Comparison of ENCODE assay signal across 8 cellular contexts in genomic region chr20:2387180-2387577, GRCh38. TPM values are rescaled to one million over a fixed set of nuclear protein-coding genes. Genes with fewer than 3 reads are reported as not detected.
DNase-seq lines count a peak whose midpoint lies in the region; ATAC-seq and TF ChIP-seq lines count a peak whose summit lies in the region.

No MANE protein-coding gene starts in this region.

- H3K27me3 ChIP-seq in DND-41 (ENCODE audit: insufficient read depth, low read length, poor library complexity) = peaks cover 16% of the 10 kb centered on the region

- no peaks in the 10 kb centered on the region for H3K4me1 ChIP-seq in DND-41 (ENCODE audit: insufficient read depth, low read length)

- peaks cover 5% of the 10 kb centered on the region for H3K9me3 ChIP-seq in DND-41 (ENCODE audit: insufficient read depth, low read length, severe bottlenecking)

- no peaks in the 10 kb centered on the region for H3K79me2 ChIP-seq in DND-41 (ENCODE audit: insufficient read depth, low read length)

- H3K4me3 ChIP-seq in DND-41 (ENCODE audit: low read depth in 1 of 2, low read length in 2 of 2) = no peak overlapping the region

- H3K27ac Mint-ChIP-seq in central memory CD8-positive, alpha-beta T cell (ENCODE audit: low read depth) = no peak overlapping the region
- H3K27ac Mint-ChIP-seq in progenitor cell of endocrine pancreas = no peak overlapping the region

- no peak overlapping the region for H3K27ac ChIP-seq in DND-41 (ENCODE audit: low read length)

- TF ChIP-seq CTCF in DND-41 (IDR thresholded peaks at IDR 0.05; ENCODE audit: borderline replicate concordance, extremely low read depth, low read length, poor library complexity, severe bottlenecking) = peak; percentile 81
- peak; percentile 60 for TF ChIP-seq CTCF in progenitor cell of endocrine pancreas (IDR thresholded peaks at IDR 0.05; ENCODE audit: unreplicated experiment)

- no peaks in the 10 kb centered on the region for H3K36me3 ChIP-seq in DND-41 (ENCODE audit: insufficient read depth, low read length)

- H3K36me3 Mint-ChIP-seq in central memory CD8-positive, alpha-beta T cell (ENCODE audit: insufficient read depth) = no peaks in the 10 kb centered on the region
- H3K36me3 Mint-ChIP-seq in progenitor cell of endocrine pancreas (ENCODE audit: insufficient read depth) = no peaks in the 10 kb centered on the region

- H3K4me1 Mint-ChIP-seq in central memory CD8-positive, alpha-beta T cell = peaks cover 16% of the 10 kb centered on the region
- H3K4me1 Mint-ChIP-seq in progenitor cell of endocrine pancreas (ENCODE audit: low read depth) = no peaks in the 10 kb centered on the region

- no peak overlapping the region for H3K4me3 Mint-ChIP-seq in central memory CD8-positive, alpha-beta T cell
- no peak overlapping the region for H3K4me3 Mint-ChIP-seq in progenitor cell of endocrine pancreas (ENCODE audit: low read depth)

- H3K9me3 Mint-ChIP-seq in central memory CD8-positive, alpha-beta T cell = no peaks in the 10 kb centered on the region
- H3K9me3 Mint-ChIP-seq in progenitor cell of endocrine pancreas (ENCODE audit: low read depth) = no peaks in the 10 kb centered on the region

- no peak overlapping the region for H3K4me2 ChIP-seq in DND-41 (ENCODE audit: insufficient read depth, low read length)

- ATAC-seq in DND-41 (ENCODE audit: insufficient read depth, low read depth) = peak; percentile 88
- ATAC-seq in HG03280 (IDR thresholded peaks at IDR 0.05; ENCODE audit: unreplicated experiment) = peak; percentile 70
- peak; percentile 68 for ATAC-seq in central memory CD8-positive, alpha-beta T cell (replicated peaks; ENCODE audit: extremely low read depth, poor library complexity, severe bottlenecking)
- ATAC-seq in HG03039 (IDR thresholded peaks at IDR 0.05; ENCODE audit: unreplicated experiment) = no peak
- no peak for ATAC-seq in HG03139 (IDR thresholded peaks at IDR 0.05; ENCODE audit: unreplicated experiment)

- H4K20me1 ChIP-seq in DND-41 (ENCODE audit: insufficient read depth, low read length) = peaks cover 14% of the 10 kb centered on the region; the same call in 1 of the 2 replicates

- no peaks in the 10 kb centered on the region for H3K27me3 Mint-ChIP-seq in central memory CD8-positive, alpha-beta T cell
- H3K27me3 Mint-ChIP-seq in progenitor cell of endocrine pancreas = peaks cover 33% of the 10 kb centered on the region

- H2AFZ ChIP-seq in DND-41 (ENCODE audit: low read depth, low read length) = no peak overlapping the region

- H3K9ac ChIP-seq in DND-41 (ENCODE audit: low read depth, low read length) = no peak overlapping the region

- DNase-seq in DND-41 (peak; percentile 76), SW 1271 (lab: John Stamatoyannopoulos, UW) (peak; percentile 16 to 59), progenitor cell of endocrine pancreas (ENCODE audit: low spot score, unreplicated experiment) (peak; percentile 46), DMS79 (lab: John Stamatoyannopoulos, UW) (no peak)
- peak; percentile 16 to 25 for DNase-seq in central memory CD8-positive, alpha-beta T cell (ENCODE audit: low spot score in 2 of 2)

RNA-seq across cellular contexts. Expression of gene TGM6, which starts 6.5 kb away (rescaled TPM):
- not detected in 2 replicates for total RNA-seq in progenitor cell of endocrine pancreas

Comparison
In these comparisons a context has a peak if more than half of its experiments do, and no peak if none do; other contexts are left out.
1. ATAC-seq: peak in DND-41 (single experiment), HG03280 (single experiment) and central memory CD8-positive, alpha-beta T cell (single experiment); none in HG03039 (single experiment) and HG03139 (single experiment).